Comparison of ENCODE assay signal across 8 cellular contexts in the genomic region with DNA sequence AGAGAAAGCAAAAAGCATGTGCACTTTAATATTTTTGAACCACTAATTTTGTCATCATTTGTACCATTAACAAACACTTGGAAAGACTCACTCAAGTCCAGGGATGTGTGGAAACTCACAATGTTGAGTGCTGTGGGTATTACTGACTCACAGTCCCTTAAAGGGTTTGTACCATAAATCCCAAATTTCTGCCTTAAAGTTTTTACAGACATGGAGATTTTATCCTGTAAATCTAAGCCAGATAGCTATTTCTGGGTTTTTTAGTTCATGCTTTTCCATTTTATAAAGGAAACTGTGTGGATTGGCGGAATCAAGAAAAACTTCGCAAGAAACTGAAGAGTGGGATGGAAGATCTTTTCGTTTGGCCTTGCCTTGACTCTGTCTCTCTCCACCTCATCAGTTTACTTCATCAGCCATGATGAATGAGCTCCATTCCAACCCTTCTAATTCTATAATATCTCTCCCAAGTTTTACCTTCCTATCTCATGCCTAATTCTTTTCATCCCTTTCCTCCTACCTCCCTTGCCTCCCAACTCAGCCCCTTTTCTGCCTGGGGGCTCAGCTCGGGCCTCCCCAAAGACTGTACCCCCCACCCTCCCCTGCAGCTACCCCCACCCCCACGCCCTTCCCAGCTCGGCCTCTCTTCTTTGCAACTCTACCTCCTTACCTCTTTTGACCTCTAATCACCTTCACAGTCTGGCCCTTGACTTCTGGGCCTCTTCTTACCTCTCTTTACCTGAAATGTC.
DNase-seq lines count a peak whose midpoint lies in the region; ATAC-seq and TF ChIP-seq lines count a peak whose summit lies in the region.

No MANE protein-coding gene starts in this region.

- DNase-seq in nephron progenitor cell (no peak), KG1 (lab: John Stamatoyannopoulos, UW) (no peak), hippocampal formation (lab: John Stamatoyannopoulos, UW) (no peak)
- no peak for DNase-seq in effector CD4-positive, alpha-beta T cell

- peaks cover 75% of the 10 kb centered on the region for H3K79me2 ChIP-seq in DOHH2 (ENCODE audit: control insufficient read depth, low read length)
- peaks cover 9% of the 10 kb centered on the region; the same call in 1 of the 2 replicates for H3K79me2 ChIP-seq in OCI-LY3 (ENCODE audit: low read length)

- peaks cover 53% of the 10 kb centered on the region for H3K4me1 Mint-ChIP-seq in nephron progenitor cell

- TF ChIP-seq CTCF in DOHH2 (IDR thresholded peaks at IDR 0.05; ENCODE audit: low read depth, low read length, poor library complexity, severe bottlenecking), result no peak
- TF ChIP-seq CTCF in OCI-LY3 (IDR thresholded peaks at IDR 0.05; ENCODE audit: low read depth, low read length), result no peak
- no peak for TF ChIP-seq CTCF in nephron progenitor cell (IDR thresholded peaks at IDR 0.05)

- H3K9me3 ChIP-seq in DOHH2 (ENCODE audit: control insufficient read depth, insufficient read depth, low read length), result no peaks in the 10 kb centered on the region
- H3K9me3 ChIP-seq in OCI-LY3 (ENCODE audit: insufficient read depth, low read length), result no peaks in the 10 kb centered on the region
- H3K9me3 ChIP-seq in ectodermal cell (ENCODE audit: control insufficient read depth, low read length), result no peaks in the 10 kb centered on the region

- H3K36me3 Mint-ChIP-seq in nephron progenitor cell (ENCODE audit: low read depth), result no peaks in the 10 kb centered on the region

- H3K4me3 Mint-ChIP-seq in nephron progenitor cell, result peak overlapping the region; percentile 88

- peak overlapping the region; percentile 87 for H3K27ac ChIP-seq in DOHH2 (ENCODE audit: low read depth, low read length)
- peak overlapping the region; percentile 57 for H3K27ac ChIP-seq in OCI-LY3 (ENCODE audit: low read length)
- H3K27ac ChIP-seq in ectodermal cell (ENCODE audit: insufficient read depth, low read depth, low read length, poor library complexity, severe bottlenecking), result no peak overlapping the region

- no peak for ATAC-seq in HG03159 (IDR thresholded peaks at IDR 0.05; ENCODE audit: unreplicated experiment)

- H3F3A ChIP-seq in DOHH2 (ENCODE audit: control insufficient read depth, insufficient read depth), result peaks cover 25% of the 10 kb centered on the region

- H2AFZ ChIP-seq in OCI-LY3 (ENCODE audit: low read depth, low read length), result peak overlapping the region; percentile 96

- H3K27me3 Mint-ChIP-seq in nephron progenitor cell (ENCODE audit: low read depth, poor library complexity), result peaks cover 85% of the 10 kb centered on the region

- peak overlapping the region; percentile 93 for H3K4me3 ChIP-seq in DOHH2 (ENCODE audit: low read length)
- H3K4me3 ChIP-seq in OCI-LY3 (ENCODE audit: low read length), result peak overlapping the region; percentile 86
- peak overlapping the region; percentile 40 for H3K4me3 ChIP-seq in ectodermal cell (ENCODE audit: insufficient read depth, low read depth, low read length)

- peak overlapping the region; percentile 91 for H3K9ac ChIP-seq in OCI-LY3 (ENCODE audit: low read length)

- no peaks in the 10 kb centered on the region for H3K9me2 ChIP-seq in DOHH2 (replicated peaks; ENCODE audit: control insufficient read depth, low read length)

- H3K4me2 ChIP-seq in DOHH2 (ENCODE audit: low read length) (peak overlapping the region; percentile 88), OCI-LY3 (ENCODE audit: low read length) (peak overlapping the region; percentile 98)

- H3K27ac Mint-ChIP-seq in nephron progenitor cell, result peak overlapping the region; percentile 66

- 35 to 37% methylated on average over 6 of the region's 6 CpGs for WGBS in ectodermal cell, 2 experiments

- H4K20me1 ChIP-seq in DOHH2 (ENCODE audit: control insufficient read depth, insufficient read depth, low read depth, low read length) (peaks cover 13% of the 10 kb centered on the region), OCI-LY3 (ENCODE audit: insufficient read depth, low read length) (peaks cover 12% of the 10 kb centered on the region; the same call in 1 of the 2 replicates)

- H3K27me3 ChIP-seq in DOHH2 (ENCODE audit: control insufficient read depth, low read length) (no peaks in the 10 kb centered on the region), OCI-LY3 (ENCODE audit: low read depth, low read length) (no peaks in the 10 kb centered on the region), ectodermal cell (ENCODE audit: control insufficient read depth, insufficient read depth, low read length, poor library complexity, severe bottlenecking) (peaks cover 59% of the 10 kb centered on the region)

- no peaks in the 10 kb centered on the region for H3K9me3 Mint-ChIP-seq in nephron progenitor cell

- peaks cover 62% of the 10 kb centered on the region for H3K4me1 ChIP-seq in DOHH2 (ENCODE audit: control insufficient read depth, low read length)
- H3K4me1 ChIP-seq in OCI-LY3 (ENCODE audit: low read length), result peaks cover 31% of the 10 kb centered on the region
- peaks cover 23% of the 10 kb centered on the region for H3K4me1 ChIP-seq in ectodermal cell (ENCODE audit: control insufficient read depth, insufficient read depth, low read length)

- peaks cover 39% of the 10 kb centered on the region for H3K36me3 ChIP-seq in DOHH2 (ENCODE audit: control insufficient read depth, low read length)
- no peaks in the 10 kb centered on the region for H3K36me3 ChIP-seq in OCI-LY3 (replicated peaks; ENCODE audit: low read depth, low read length)
- H3K36me3 ChIP-seq in ectodermal cell (ENCODE audit: control insufficient read depth, insufficient read depth, low read length), result no peaks in the 10 kb centered on the region

Comparison
In these comparisons a context has a peak if more than half of its experiments do, and no peak if none do; other contexts are left out.
1. H3K4me3 ChIP-seq: peak in every context shown above with its lines; median percentile 93 in DOHH2; 86 in OCI-LY3; 40 in ectodermal cell.